In the genomic region with DNA sequence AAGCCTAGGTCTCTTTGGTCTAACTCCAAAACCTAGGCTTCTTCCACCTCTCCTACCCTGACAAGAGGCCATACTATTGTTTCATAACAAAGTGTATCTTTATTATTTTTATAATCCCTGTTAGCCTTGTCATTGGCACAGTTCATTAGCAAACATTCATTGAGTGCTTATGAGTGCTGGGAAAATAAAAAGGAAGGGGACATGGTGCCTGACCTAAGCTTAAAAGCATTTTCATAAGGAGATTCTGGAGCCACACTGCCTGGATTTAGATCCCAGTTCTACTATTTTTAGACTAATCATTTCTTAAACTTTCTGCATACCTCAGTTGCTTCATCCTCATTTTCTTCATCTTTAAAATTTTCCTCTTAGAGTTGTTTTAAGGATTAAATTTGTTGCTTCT, we compare ENCODE assay signal across 9 cellular contexts.
A peak's percentile ranks its signal among the peaks of the same experiment; 100 is the strongest.
DNase-seq lines count a peak whose midpoint lies in the region; ATAC-seq and TF ChIP-seq lines count a peak whose summit lies in the region.
"Had no signal": no experiment of that assay in that cellular context is flagged by ENCODE, and none has a peak within 500 bp of the region (broad histone marks: within the 10 kb centered on the region; RNA-seq: fewer than 3 reads in every experiment).

No MANE protein-coding gene starts in this region.

- ATAC-seq in activated CD4-positive, alpha-beta T cell treated with anti-CD3 and anti-CD28 coated beads for 36 hours = no peak
- no peak for ATAC-seq in activated naive CD8-positive, alpha-beta T cell treated with anti-CD3 and anti-CD28 coated beads, Interleukin-2, amount 50 U/mL, for 24 hours
- no peak for ATAC-seq in GM21390 (IDR thresholded peaks at IDR 0.05; ENCODE audit: unreplicated experiment)

- no peaks in the 10 kb centered on the region for H3K36me3 Mint-ChIP-seq in activated CD4-positive, alpha-beta T cell treated with anti-CD3 and anti-CD28 coated beads for 36 hours (ENCODE audit: low read depth)
- peaks cover 4% of the 10 kb centered on the region; the same call in 1 of the 2 replicates for H3K36me3 Mint-ChIP-seq in HFFc6 (ENCODE audit: low read depth)
- H3K36me3 Mint-ChIP-seq in activated naive CD8-positive, alpha-beta T cell treated with anti-CD3 and anti-CD28 coated beads, Interleukin-2, amount 50 U/mL, for 24 hours (ENCODE audit: low read depth) = no peaks in the 10 kb centered on the region

- H3K36me3 ChIP-seq in skeletal muscle tissue (ENCODE audit: control insufficient read depth in 3 of 3, insufficient read depth in 3 of 3, low read length in 3 of 3) = no peaks in the 10 kb centered on the region

- intact Hi-C loops in activated CD4-positive, alpha-beta T cell treated with anti-CD3 and anti-CD28 coated beads for 36 hours (cut with DNase I, micrococcal nuclease) = loop anchor here (1.0 to 10.0 kb wide), 22 partner anchors 9 to 1402 kb away; a partner anchor contains a TSS

- peak overlapping the region; percentile 1 for H3K4me3 Mint-ChIP-seq in activated CD4-positive, alpha-beta T cell treated with anti-CD3 and anti-CD28 coated beads for 36 hours
- no peak overlapping the region for H3K4me3 Mint-ChIP-seq in HFFc6
- peak overlapping the region; percentile 27 for H3K4me3 Mint-ChIP-seq in activated naive CD8-positive, alpha-beta T cell treated with anti-CD3 and anti-CD28 coated beads, Interleukin-2, amount 50 U/mL, for 24 hours

- POLR2A ChIA-PET in activated CD4-positive, alpha-beta T cell treated with anti-CD3 and anti-CD28 coated beads for 36 hours (lab: Charles Lee) = interaction anchor here (0.6 to 2.2 kb wide), 6 partner anchors 49 to 471 kb away, joined by 3 to 18 read pairs (median 7); no protein-coding TSS in a partner anchor

- H3K4me3 ChIP-seq in skeletal muscle tissue (ENCODE audit: low read length in 3 of 3) = no peak overlapping the region

- H3K27ac Mint-ChIP-seq in activated CD4-positive, alpha-beta T cell treated with anti-CD3 and anti-CD28 coated beads for 36 hours = peak overlapping the region; percentile 78
- peak overlapping the region; percentile 87 for H3K27ac Mint-ChIP-seq in HFFc6
- H3K27ac Mint-ChIP-seq in activated naive CD8-positive, alpha-beta T cell treated with anti-CD3 and anti-CD28 coated beads, Interleukin-2, amount 50 U/mL, for 24 hours = peak overlapping the region; percentile 94

- peaks cover 6 to 9% (median 7%) of the 10 kb centered on the region in 3 donors for H3K4me1 ChIP-seq in skeletal muscle tissue (ENCODE audit: control insufficient read depth in 3 of 3, insufficient read depth in 3 of 3, low read length in 3 of 3)

- DNase-seq in activated CD4-positive, alpha-beta T cell treated with anti-CD3 and anti-CD28 coated beads for 36 hours = no peak
- DNase-seq in activated CD4-positive, alpha-beta T cell treated with anti-CD3 and anti-CD28 coated beads for 4 hours = no peak
- DNase-seq in HFFc6 = peak; percentile 28
- no peak for DNase-seq in activated naive CD8-positive, alpha-beta T cell treated with anti-CD3 and anti-CD28 coated beads, Interleukin-2, amount 50 U/mL, for 24 hours
- DNase-seq in HuH-7 (ENCODE audit: low spot score) = no peak
- DNase-seq in NCI-H526 (lab: John Stamatoyannopoulos, UW) = no peak
- DNase-seq: NCI-H524 had no signal

- H3K9me3 ChIP-seq in skeletal muscle tissue (ENCODE audit: control insufficient read depth in 3 of 3, low read length in 3 of 3) = no peaks in the 10 kb centered on the region

- H3K27ac ChIP-seq in skeletal muscle tissue (ENCODE audit: low read depth, low read length) = peak overlapping the region; percentile 43

- peaks cover 92% of the 10 kb centered on the region for H3K4me1 Mint-ChIP-seq in activated CD4-positive, alpha-beta T cell treated with anti-CD3 and anti-CD28 coated beads for 36 hours
- H3K4me1 Mint-ChIP-seq in HFFc6 (ENCODE audit: low read depth) = peaks cover 44% of the 10 kb centered on the region
- peaks cover 86% of the 10 kb centered on the region for H3K4me1 Mint-ChIP-seq in activated naive CD8-positive, alpha-beta T cell treated with anti-CD3 and anti-CD28 coated beads, Interleukin-2, amount 50 U/mL, for 24 hours

- no peaks in the 10 kb centered on the region for H3K9me3 Mint-ChIP-seq in activated CD4-positive, alpha-beta T cell treated with anti-CD3 and anti-CD28 coated beads for 36 hours (ENCODE audit: low read depth)
- H3K9me3 Mint-ChIP-seq in HFFc6 = no peaks in the 10 kb centered on the region
- no peaks in the 10 kb centered on the region for H3K9me3 Mint-ChIP-seq in activated naive CD8-positive, alpha-beta T cell treated with anti-CD3 and anti-CD28 coated beads, Interleukin-2, amount 50 U/mL, for 24 hours

- H3K9ac ChIP-seq in skeletal muscle tissue (ENCODE audit: low read depth in 1 of 3, low read length in 3 of 3) = no peak overlapping the region

- H3K27me3 ChIP-seq in skeletal muscle tissue (ENCODE audit: control insufficient read depth in 3 of 3, insufficient read depth in 3 of 3, low read length in 3 of 3) = no peaks in the 10 kb centered on the region

- no peak for TF ChIP-seq CTCF in HFFc6 (IDR thresholded peaks at IDR 0.05)

- CTCF ChIA-PET in activated CD4-positive, alpha-beta T cell treated with anti-CD3 and anti-CD28 coated beads for 36 hours (lab: Charles Lee) = interaction anchor here (0.7 to 3.8 kb wide), 22 partner anchors 11 to 329 kb away, joined by 3 to 30 read pairs (median 5); no protein-coding TSS in a partner anchor

- H3K27me3 Mint-ChIP-seq in activated CD4-positive, alpha-beta T cell treated with anti-CD3 and anti-CD28 coated beads for 36 hours = no peaks in the 10 kb centered on the region
- no peaks in the 10 kb centered on the region; the same call in 1 of the 2 replicates for H3K27me3 Mint-ChIP-seq in HFFc6 (ENCODE audit: insufficient read depth)
- no peaks in the 10 kb centered on the region for H3K27me3 Mint-ChIP-seq in activated naive CD8-positive, alpha-beta T cell treated with anti-CD3 and anti-CD28 coated beads, Interleukin-2, amount 50 U/mL, for 24 hours
